21 cellular contexts compared by ENCODE assay signal in genomic region chr1:8552820-8553397, GRCh38.
DNase-seq lines count a peak whose midpoint lies in the region; ATAC-seq, FAIRE-seq and TF ChIP-seq lines count a peak whose summit lies in the region.
"Had no signal": no experiment of that assay in that cellular context is flagged by ENCODE, and none has a peak within 500 bp of the region (broad histone marks: within the 10 kb centered on the region; RNA-seq: fewer than 3 reads in every experiment).

No MANE protein-coding gene starts in this region.

- CTCF ChIA-PET in IMR-90 (lab: Yijun Ruan, JAX): interaction anchor here (0.6 to 1.1 kb wide), 2 partner anchors 153 to 174 kb away, joined by 4 to 5 read pairs; no protein-coding TSS in a partner anchor

- POLR2A ChIA-PET in IMR-90 (lab: Charles Lee; ENCODE audit: unreplicated experiment): no interaction called here

- dilution Hi-C loops in IMR-90 (cut with HindIII; ENCODE audit: low sequenced_read_pairs, unreplicated experiment): no loop called here

- WGBS in IMR-90 (ENCODE audit: extremely low coverage in 2 of 2, insufficient read length in 1 of 2), 2 experiments: 82% methylated on average over 13 of the region's 21 CpGs; no CpG with 5 or more reads in 1 of the 2 experiments
- 92% methylated on average over 13 to 21 of the region's 21 CpGs for WGBS in endodermal cell (ENCODE audit: insufficient coverage in 1 of 2, insufficient read length in 1 of 2), 2 experiments
- no CpG with 5 or more reads among the region's 21 CpGs for WGBS in trophoblast cell (ENCODE audit: extremely low coverage, insufficient coverage, insufficient read length)

- H3K4me1 ChIP-seq in IMR-90 (ENCODE audit: control insufficient read depth, insufficient read depth, low read length) (peaks cover 10% of the 10 kb centered on the region), endodermal cell (ENCODE audit: control insufficient read depth, insufficient read depth, low read length) (peaks cover 8% of the 10 kb centered on the region), trophoblast cell (ENCODE audit: control insufficient read depth in 1 of 2, insufficient read depth in 2 of 2, low read length in 2 of 2) (peaks cover 0 to 4% of the 10 kb centered on the region in 2 experiments)
- H3K4me1 ChIP-seq: parathyroid adenoma had no signal

- H3K27me3 ChIP-seq in IMR-90 (ENCODE audit: control insufficient read depth, insufficient read depth, low read length) (no peaks in the 10 kb centered on the region), endodermal cell (ENCODE audit: control insufficient read depth, insufficient read depth, low read length, poor library complexity, severe bottlenecking) (no peaks in the 10 kb centered on the region), trophoblast cell (ENCODE audit: insufficient read depth, low read length) (no peaks in the 10 kb centered on the region)
- H3K27me3 ChIP-seq: brain microvascular endothelial cell had no signal

- no peak overlapping the region for H2BK20ac ChIP-seq in IMR-90 (ENCODE audit: low read depth, low read length)

- DNase-seq in GM12891 (ENCODE audit: insufficient read length, low spot score) (no peak), IMR-90 (no peak), endodermal cell (no peak), trophoblast cell (no peak), HCEC 1CT (no peak)
- DNase-seq in stimulated activated naive CD8-positive, alpha-beta T cell treated with anti-CD3 and anti-CD28 coated beads, Interleukin-15, amount 100 ng/mL, for 72 hours: no peak
- DNase-seq: activated naive CD8-positive, alpha-beta T cell treated with anti-CD3 and anti-CD28 coated beads for 36 hours; brain microvascular endothelial cell; CD8-positive, alpha-beta T cell; DMS53; islet precursor cell; MM.1S; NCI-H1436 treated with DMSO at 0.1 percent for 48 hours; NCI-H2171; NCI-H526 had no signal

- H3K4me3 ChIP-seq in IMR-90 (ENCODE audit: insufficient read depth, low read depth, low read length) (no peak overlapping the region), endodermal cell (ENCODE audit: low read length) (no peak overlapping the region), trophoblast cell (ENCODE audit: low read depth, low read length) (peak overlapping the region; percentile 14)
- H3K4me3 ChIP-seq: lung had no signal

- TF ChIP-seq POLR2A in GM12891 (IDR thresholded peaks at IDR 0.05; ENCODE audit: low read depth, low read length) (no peak), IMR-90 (IDR thresholded peaks at IDR 0.05; ENCODE audit: low read depth, low read length) (no peak)

- no peak overlapping the region; the same call in 1 of the 2 replicates for H4K91ac ChIP-seq in IMR-90 (ENCODE audit: insufficient read depth, low read depth, low read length)
- no peak overlapping the region for H4K91ac ChIP-seq in trophoblast cell (ENCODE audit: low read depth, low read length)

- H3K14ac ChIP-seq in IMR-90 (replicated peaks; ENCODE audit: low read depth, low read length): no peak overlapping the region
- H3K14ac ChIP-seq in trophoblast cell (ENCODE audit: low read length): no peak overlapping the region

- H2BK5ac ChIP-seq in IMR-90 (ENCODE audit: low read depth, low read length, poor library complexity, severe bottlenecking) (no peak overlapping the region), trophoblast cell (ENCODE audit: low read depth, low read length, poor library complexity) (no peak overlapping the region)

- no peaks in the 10 kb centered on the region for H3K9me3 Mint-ChIP-seq in endodermal cell
- no peaks in the 10 kb centered on the region for H3K9me3 Mint-ChIP-seq in stimulated activated naive CD8-positive, alpha-beta T cell treated with anti-CD3 and anti-CD28 coated beads, Interleukin-15, amount 100 ng/mL, for 72 hours
- H3K9me3 Mint-ChIP-seq: activated naive CD8-positive, alpha-beta T cell treated with anti-CD3 and anti-CD28 coated beads for 36 hours; activated T-helper 17 cell treated with anti-CD3 and anti-CD28 coated beads, Interleukin-2, amount 50 U/mL, for 72 hours; CD8-positive, alpha-beta T cell; stimulated activated effector memory CD8-positive, alpha-beta T cell treated with anti-CD3 and anti-CD28 coated beads, Interleukin-12 subunit alpha, Interleukin-12 subunit beta, amount 100 ng/mL, for 72 hours had no signal

- H2AK5ac ChIP-seq in IMR-90 (ENCODE audit: low read depth, low read length) (peak overlapping the region; percentile 54; the same call in 1 of the 2 replicates), trophoblast cell (ENCODE audit: low read length) (no peak overlapping the region)

- H2AK9ac ChIP-seq in IMR-90 (replicated peaks; ENCODE audit: low read depth, low read length, poor library complexity): peak overlapping the region; percentile 83

- no peak overlapping the region for H2BK120ac ChIP-seq in IMR-90 (ENCODE audit: low read depth, low read length)
- H2BK120ac ChIP-seq in trophoblast cell (ENCODE audit: insufficient read depth, low read length, poor library complexity): no peak overlapping the region

- H4K8ac ChIP-seq in IMR-90 (ENCODE audit: low read depth in 2 of 2, low read length in 2 of 2): 0 out of 4 replicates have a peak overlapping the region, but pooled peaks of 1 of the 2 experiments have one; percentile 10
- no peak overlapping the region for H4K8ac ChIP-seq in trophoblast cell (ENCODE audit: low read depth, low read length)

- H2BK15ac ChIP-seq in IMR-90 (ENCODE audit: low read depth, low read length): no peak overlapping the region

- ATAC-seq in IMR-90 (ENCODE audit: low read depth): no peak
- ATAC-seq in HG03460 (IDR thresholded peaks at IDR 0.05; ENCODE audit: unreplicated experiment): no peak
- no peak for ATAC-seq in stimulated activated naive CD8-positive, alpha-beta T cell treated with anti-CD3 and anti-CD28 coated beads, Interleukin-15, amount 100 ng/mL, for 72 hours
- ATAC-seq: activated T-helper 17 cell treated with anti-CD3 and anti-CD28 coated beads, Interleukin-2, amount 50 U/mL, for 72 hours; CD8-positive, alpha-beta T cell; stimulated activated effector memory CD8-positive, alpha-beta T cell treated with anti-CD3 and anti-CD28 coated beads, Interleukin-12 subunit alpha, Interleukin-12 subunit beta, amount 100 ng/mL, for 72 hours had no signal

- H3K56ac ChIP-seq in IMR-90 (ENCODE audit: extremely low read depth, insufficient read depth, low read length): no peak overlapping the region

- H4K5ac ChIP-seq in IMR-90 (ENCODE audit: low read depth, low read length): no peak overlapping the region

- H4K20me1 ChIP-seq in IMR-90 (ENCODE audit: insufficient read depth, low read length): peaks cover 9% of the 10 kb centered on the region

- peak overlapping the region; percentile 12 for H3K4me3 Mint-ChIP-seq in endodermal cell
- no peak overlapping the region for H3K4me3 Mint-ChIP-seq in stimulated activated naive CD8-positive, alpha-beta T cell treated with anti-CD3 and anti-CD28 coated beads, Interleukin-15, amount 100 ng/mL, for 72 hours
- H3K4me3 Mint-ChIP-seq: activated naive CD8-positive, alpha-beta T cell treated with anti-CD3 and anti-CD28 coated beads for 36 hours; activated T-helper 17 cell treated with anti-CD3 and anti-CD28 coated beads, Interleukin-2, amount 50 U/mL, for 72 hours; CD8-positive, alpha-beta T cell; stimulated activated effector memory CD8-positive, alpha-beta T cell treated with anti-CD3 and anti-CD28 coated beads, Interleukin-12 subunit alpha, Interleukin-12 subunit beta, amount 100 ng/mL, for 72 hours had no signal

- H3K23ac ChIP-seq in IMR-90 (ENCODE audit: low read depth, low read length) (0 out of 2 replicates have a peak overlapping the region, but pooled peaks have one; percentile 44), trophoblast cell (ENCODE audit: low read length) (peak overlapping the region; percentile 62)

- H3K36me3 Mint-ChIP-seq in endodermal cell (ENCODE audit: low read depth): peaks cover 57% of the 10 kb centered on the region

- H3K27ac ChIP-seq in IMR-90 (ENCODE audit: insufficient read depth, low read length) (no peak overlapping the region), endodermal cell (ENCODE audit: low read depth, low read length) (peak overlapping the region; percentile 62), trophoblast cell (ENCODE audit: low read depth, low read length) (no peak overlapping the region)
- H3K27ac ChIP-seq: brain microvascular endothelial cell, epithelial cell of prostate, parathyroid adenoma had no signal

- H3K18ac ChIP-seq in IMR-90 (ENCODE audit: low read depth, low read length) (no peak overlapping the region), trophoblast cell (ENCODE audit: low read length) (peak overlapping the region; percentile 0)

- H3K4me1 Mint-ChIP-seq in endodermal cell: peaks cover 31% of the 10 kb centered on the region
- H3K4me1 Mint-ChIP-seq in stimulated activated naive CD8-positive, alpha-beta T cell treated with anti-CD3 and anti-CD28 coated beads, Interleukin-15, amount 100 ng/mL, for 72 hours: peaks cover 41% of the 10 kb centered on the region

- H4K12ac ChIP-seq in trophoblast cell (ENCODE audit: low read depth, low read length): no peak overlapping the region

- H3K9ac ChIP-seq in IMR-90 (ENCODE audit: low read depth, low read length): no peak overlapping the region
- no peak overlapping the region for H3K9ac ChIP-seq in endodermal cell (ENCODE audit: extremely low read depth, low read length, poor library complexity, severe bottlenecking)
- H3K9ac ChIP-seq in trophoblast cell (ENCODE audit: low read length): no peak overlapping the region
- H3K9ac ChIP-seq: parathyroid adenoma had no signal

- TF ChIP-seq CTCF in IMR-90 (conservative IDR thresholded peaks at IDR 0.05; ENCODE audit: low read depth, low read length) (no peak), endodermal cell (conservative IDR thresholded peaks at IDR 0.05) (no peak)

- H3K79me1 ChIP-seq in IMR-90 (ENCODE audit: low read depth in 1 of 2, low read length in 2 of 2) (peaks cover 29 to 57% of the 10 kb centered on the region in 2 experiments), trophoblast cell (ENCODE audit: low read length) (no peaks in the 10 kb centered on the region)

- H3K9me1 ChIP-seq in IMR-90 (ENCODE audit: insufficient read depth, low read length): peaks cover 17% of the 10 kb centered on the region

- H3K4me2 ChIP-seq in IMR-90 (ENCODE audit: low read depth, low read length): no peak overlapping the region
- no peak overlapping the region for H3K4me2 ChIP-seq in trophoblast cell (ENCODE audit: low read length)

- H3K4ac ChIP-seq in IMR-90 (ENCODE audit: low read depth, low read length): peak overlapping the region; percentile 22; the same call in 1 of the 2 replicates
- H3K4ac ChIP-seq in trophoblast cell (ENCODE audit: low read depth, low read length): no peak overlapping the region

- BruUV-seq in IMR-90 (replicated peaks; lab: Mats Ljungman, UMichigan): no TSS peak

- H3K27me3 Mint-ChIP-seq in endodermal cell (ENCODE audit: insufficient read depth): no peaks in the 10 kb centered on the region
- H3K27me3 Mint-ChIP-seq in stimulated activated naive CD8-positive, alpha-beta T cell treated with anti-CD3 and anti-CD28 coated beads, Interleukin-15, amount 100 ng/mL, for 72 hours: no peaks in the 10 kb centered on the region
- H3K27me3 Mint-ChIP-seq: activated naive CD8-positive, alpha-beta T cell treated with anti-CD3 and anti-CD28 coated beads for 36 hours; activated T-helper 17 cell treated with anti-CD3 and anti-CD28 coated beads, Interleukin-2, amount 50 U/mL, for 72 hours had no signal

- FAIRE-seq in GM12891 (lab: Jason Lieb, UNC): peak; percentile 92

- no peak overlapping the region for H2BK12ac ChIP-seq in trophoblast cell (ENCODE audit: low read length)

- H3K36me3 ChIP-seq in IMR-90 (ENCODE audit: control insufficient read depth, insufficient read depth, low read length) (peaks cover 12% of the 10 kb centered on the region), endodermal cell (ENCODE audit: control insufficient read depth, insufficient read depth, low read length) (peaks cover 59% of the 10 kb centered on the region), trophoblast cell (ENCODE audit: control insufficient read depth in 1 of 2, insufficient read depth in 2 of 2, low read length in 2 of 2) (peaks cover 0 to 14% of the 10 kb centered on the region in 2 experiments)
- H3K36me3 ChIP-seq: brain microvascular endothelial cell had no signal

- no peak for TF ChIP-seq RAD21 in IMR-90 (IDR thresholded peaks at IDR 0.05; ENCODE audit: low read length)

- in situ Hi-C loops in IMR-90 (cut with MboI; ENCODE audit: low sequenced_read_pairs): loop anchor here (25.0 kb wide), 1 partner anchor 566 kb away; no protein-coding TSS in a partner anchor

- H2AFZ ChIP-seq in IMR-90 (replicated peaks; ENCODE audit: low read length, poor library complexity) (peak overlapping the region; percentile 27), trophoblast cell (ENCODE audit: insufficient read depth, low read length, poor library complexity) (no peak overlapping the region)
- H2AFZ ChIP-seq: parathyroid adenoma had no signal

- H3K9me3 ChIP-seq in IMR-90 (ENCODE audit: control insufficient read depth, insufficient read depth, low read length) (no peaks in the 10 kb centered on the region), endodermal cell (ENCODE audit: control insufficient read depth, low read length) (peaks cover 5% of the 10 kb centered on the region), trophoblast cell (ENCODE audit: insufficient read depth, low read depth, low read length) (peaks cover 5% of the 10 kb centered on the region)

- no peaks in the 10 kb centered on the region for H3K79me2 ChIP-seq in trophoblast cell (ENCODE audit: control insufficient read depth, insufficient read depth, low read length, poor library complexity)

- intact Hi-C loops in IMR-90 (cut with micrococcal nuclease): no loop called here

- peak overlapping the region; percentile 78 for H3K27ac Mint-ChIP-seq in endodermal cell
- peak overlapping the region in 1 of 2 donors; percentile 23 for H3K27ac Mint-ChIP-seq in stimulated activated naive CD8-positive, alpha-beta T cell treated with anti-CD3 and anti-CD28 coated beads, Interleukin-15, amount 100 ng/mL, for 72 hours
- H3K27ac Mint-ChIP-seq: activated naive CD8-positive, alpha-beta T cell treated with anti-CD3 and anti-CD28 coated beads for 36 hours; activated T-helper 17 cell treated with anti-CD3 and anti-CD28 coated beads, Interleukin-2, amount 50 U/mL, for 72 hours; CD8-positive, alpha-beta T cell; stimulated activated effector memory CD8-positive, alpha-beta T cell treated with anti-CD3 and anti-CD28 coated beads, Interleukin-12 subunit alpha, Interleukin-12 subunit beta, amount 100 ng/mL, for 72 hours had no signal
